ENCODE assay signal across 19 cellular contexts in the genomic region with DNA sequence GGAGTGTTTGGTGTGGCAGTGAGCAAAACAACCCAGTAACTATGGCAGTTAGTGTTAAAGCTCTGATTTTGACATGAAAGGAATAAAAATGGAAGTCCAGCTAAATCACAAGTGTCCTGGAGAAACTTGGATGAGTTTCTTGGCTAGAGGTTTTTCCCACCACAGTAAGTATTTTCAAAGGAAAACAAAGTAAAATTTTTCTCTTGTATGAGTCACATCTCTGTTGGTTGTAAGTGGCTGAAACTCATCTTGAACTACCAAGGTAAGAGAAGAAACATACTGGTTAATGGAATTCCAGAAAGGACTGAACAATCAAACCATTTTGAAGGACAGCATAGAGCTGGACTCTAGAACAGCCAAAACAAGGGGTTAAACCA.
A peak's percentile ranks its signal among the peaks of the same experiment; 100 is the strongest.
DNase-seq lines count a peak whose midpoint lies in the region; ATAC-seq and TF ChIP-seq lines count a peak whose summit lies in the region.
"Had no signal": no experiment of that assay in that cellular context is flagged by ENCODE, and none has a peak within 500 bp of the region (broad histone marks: within the 10 kb centered on the region; RNA-seq: fewer than 3 reads in every experiment).

No MANE protein-coding gene starts in this region.

- H3K36me3 Mint-ChIP-seq in activated CD4-positive, alpha-beta T cell treated with anti-CD3 and anti-CD28 coated beads for 36 hours (ENCODE audit: low read depth), result no peaks in the 10 kb centered on the region

- no peaks in the 10 kb centered on the region for H3K36me3 ChIP-seq in mammary epithelial cell (ENCODE audit: insufficient read depth, low read length)
- no peaks in the 10 kb centered on the region for H3K36me3 ChIP-seq in breast epithelium
- no peaks in the 10 kb centered on the region for H3K36me3 ChIP-seq in left lung
- H3K36me3 ChIP-seq: tibial artery had no signal

- no peaks in the 10 kb centered on the region for H3K9me3 Mint-ChIP-seq in stimulated activated naive CD8-positive, alpha-beta T cell treated with anti-CD3 and anti-CD28 coated beads, Interleukin-15, amount 100 ng/mL, for 72 hours
- no peaks in the 10 kb centered on the region for H3K9me3 Mint-ChIP-seq in activated CD4-positive, alpha-beta T cell treated with anti-CD3 and anti-CD28 coated beads for 36 hours (ENCODE audit: low read depth)
- H3K9me3 Mint-ChIP-seq: activated T-cell treated with anti-CD3 and anti-CD28 coated beads, Interleukin-2, amount 50 U/mL, for 4 hours; CD8-positive, alpha-beta memory T cell had no signal

- intact Hi-C loops in mammary epithelial cell (cut with micrococcal nuclease), result no loop called here
- intact Hi-C loops in breast epithelium (cut with DNase I; ENCODE audit: low total_unique reads), result no loop called here
- intact Hi-C loops in left lung (cut with DNase I), result no loop called here
- intact Hi-C loops in activated CD4-positive, alpha-beta T cell treated with anti-CD3 and anti-CD28 coated beads for 36 hours (cut with DNase I, micrococcal nuclease), result no loop called here

- POLR2A ChIA-PET in activated CD4-positive, alpha-beta T cell treated with anti-CD3 and anti-CD28 coated beads for 36 hours (lab: Charles Lee), result no interaction called here

- TF ChIP-seq CTCF in mammary epithelial cell (conservative IDR thresholded peaks at IDR 0.05 in 1 of 2, IDR thresholded peaks at IDR 0.05 in 1 of 2; ENCODE audit: extremely low read depth in 1 of 2, insufficient read depth in 1 of 2, low read depth in 1 of 2, low read length in 2 of 2), result no peak
- TF ChIP-seq CTCF in breast epithelium (IDR thresholded peaks at IDR 0.05), result no peak
- no peak for TF ChIP-seq CTCF in left lung (IDR thresholded peaks at IDR 0.05)

- H3K79me2 ChIP-seq in mammary epithelial cell (ENCODE audit: insufficient read depth, low read length), result no peaks in the 10 kb centered on the region

- peaks cover 8% of the 10 kb centered on the region for H3K4me1 Mint-ChIP-seq in stimulated activated naive CD8-positive, alpha-beta T cell treated with anti-CD3 and anti-CD28 coated beads, Interleukin-15, amount 100 ng/mL, for 72 hours
- H3K4me1 Mint-ChIP-seq in activated CD4-positive, alpha-beta T cell treated with anti-CD3 and anti-CD28 coated beads for 36 hours, result no peaks in the 10 kb centered on the region
- H3K4me1 Mint-ChIP-seq: CD8-positive, alpha-beta memory T cell had no signal

- H3K27ac ChIP-seq in mammary epithelial cell (ENCODE audit: insufficient read depth, low read depth, low read length), result peak overlapping the region; percentile 52
- no peak overlapping the region for H3K27ac ChIP-seq in breast epithelium
- H3K27ac ChIP-seq in left lung, result peak overlapping the region in 1 of 2 donors; percentile 60
- H3K27ac ChIP-seq: 22Rv1, tibial artery had no signal

- H3K27me3 ChIP-seq in mammary epithelial cell (ENCODE audit: insufficient read depth, low read length) (no peaks in the 10 kb centered on the region), breast epithelium (no peaks in the 10 kb centered on the region), left lung (peaks cover 0 to 3% of the 10 kb centered on the region in 2 donors)
- H3K27me3 ChIP-seq: tibial artery had no signal

- H3K4me2 ChIP-seq in mammary epithelial cell (ENCODE audit: insufficient read depth, low read depth, low read length), result no peak overlapping the region

- H3K27me3 Mint-ChIP-seq in stimulated activated naive CD8-positive, alpha-beta T cell treated with anti-CD3 and anti-CD28 coated beads, Interleukin-15, amount 100 ng/mL, for 72 hours, result peaks cover 78% of the 10 kb centered on the region
- peaks cover 27% of the 10 kb centered on the region for H3K27me3 Mint-ChIP-seq in activated CD4-positive, alpha-beta T cell treated with anti-CD3 and anti-CD28 coated beads for 36 hours

- BruUV-seq in mammary epithelial cell (replicated peaks; lab: Mats Ljungman, UMichigan), result no TSS peak

- peaks cover 21% of the 10 kb centered on the region for H3K4me1 ChIP-seq in mammary epithelial cell (ENCODE audit: insufficient read depth, low read length)
- H3K4me1 ChIP-seq in breast epithelium, result no peaks in the 10 kb centered on the region
- no peaks in the 10 kb centered on the region for H3K4me1 ChIP-seq in left lung

- CTCF ChIA-PET in mammary epithelial cell (lab: Charles Lee; ENCODE audit: low non-redundant PET), result no interaction called here
- CTCF ChIA-PET in activated CD4-positive, alpha-beta T cell treated with anti-CD3 and anti-CD28 coated beads for 36 hours (lab: Charles Lee), result interaction anchor here (1.1 to 4.2 kb wide), 2 partner anchors 8 to 34 kb away, joined by 3 to 19 read pairs; no protein-coding TSS in a partner anchor

- H3K9me3 ChIP-seq in mammary epithelial cell (replicated peaks; ENCODE audit: insufficient read depth, low read length) (no peaks in the 10 kb centered on the region), breast epithelium (no peaks in the 10 kb centered on the region), left lung (no peaks in the 10 kb centered on the region)
- H3K9me3 ChIP-seq: tibial artery had no signal

- in situ Hi-C loops in mammary epithelial cell (cut with MboI; ENCODE audit: low sequenced_read_pairs in 2 of 2), result loop anchor here in 1 of 2 donors (10.0 kb wide), 2 partner anchors 123 to 297 kb away; no protein-coding TSS in a partner anchor

- H4K20me1 ChIP-seq in mammary epithelial cell (ENCODE audit: insufficient read depth, low read length), result no peaks in the 10 kb centered on the region

- no peak overlapping the region for H3K4me3 Mint-ChIP-seq in stimulated activated naive CD8-positive, alpha-beta T cell treated with anti-CD3 and anti-CD28 coated beads, Interleukin-15, amount 100 ng/mL, for 72 hours
- H3K4me3 Mint-ChIP-seq in activated CD4-positive, alpha-beta T cell treated with anti-CD3 and anti-CD28 coated beads for 36 hours, result no peak overlapping the region
- H3K4me3 Mint-ChIP-seq: activated CD4-positive, alpha-beta T cell treated with anti-CD3 and anti-CD28 coated beads, Interleukin-2, amount 10 ng/mL, durations not matched to agents 24 days and 14 days; activated T-cell treated with anti-CD3 and anti-CD28 coated beads, Interleukin-2, amount 50 U/mL, for 4 hours; CD8-positive, alpha-beta memory T cell had no signal

- TF ChIP-seq POLR2A in breast epithelium (IDR thresholded peaks at IDR 0.05), result no peak

- no peak overlapping the region for H3K4me3 ChIP-seq in mammary epithelial cell (replicated peaks in 1 of 3; ENCODE audit: insufficient read depth in 1 of 3, low read depth in 2 of 3, low read length in 3 of 3)
- no peak overlapping the region for H3K4me3 ChIP-seq in breast epithelium
- H3K4me3 ChIP-seq in left lung, result no peak overlapping the region
- H3K4me3 ChIP-seq: tibial artery had no signal

- DNase-seq in mammary epithelial cell (peak; percentile 82), breast epithelium (ENCODE audit: low spot score in 2 of 2) (no peak), dedifferentiated amniotic fluid mesenchymal stem cell (ENCODE audit: extremely low spot score) (peak; percentile 53), left lung (no peak), NCI-H82 (lab: John Stamatoyannopoulos, UW) (no peak)
- DNase-seq in stimulated activated naive CD8-positive, alpha-beta T cell treated with anti-CD3 and anti-CD28 coated beads, Interleukin-15, amount 100 ng/mL, for 72 hours, result no peak
- no peak for DNase-seq in activated CD4-positive, alpha-beta T cell treated with anti-CD3 and anti-CD28 coated beads for 36 hours
- DNase-seq: activated CD4-positive, alpha-beta T cell treated with anti-CD3 and anti-CD28 coated beads, Interleukin-2, amount 10 ng/mL, durations not matched to agents 24 days and 14 days; activated T-cell treated with anti-CD3 and anti-CD28 coated beads, Interleukin-2, amount 50 U/mL, for 4 hours; CD8-positive, alpha-beta memory T cell; GDM1; kidney; NCI-H2081; NK-92 treated with Interleukin-12 subunit alpha and Interleukin-12 subunit beta, amount 100 ng/mL, for 24 hours; SIG-M5; T1000; tibial artery had no signal

- ATAC-seq in left lung (peak; percentile 40), HG03520 (IDR thresholded peaks at IDR 0.05; ENCODE audit: unreplicated experiment) (no peak)
- no peak for ATAC-seq in stimulated activated naive CD8-positive, alpha-beta T cell treated with anti-CD3 and anti-CD28 coated beads, Interleukin-15, amount 100 ng/mL, for 72 hours
- no peak for ATAC-seq in activated CD4-positive, alpha-beta T cell treated with anti-CD3 and anti-CD28 coated beads for 36 hours
- ATAC-seq: activated T-cell treated with anti-CD3 and anti-CD28 coated beads, Interleukin-2, amount 50 U/mL, for 4 hours had no signal

- H3K9ac ChIP-seq in mammary epithelial cell (ENCODE audit: insufficient read depth, low read length), result no peak overlapping the region

- H3K27ac Mint-ChIP-seq in stimulated activated naive CD8-positive, alpha-beta T cell treated with anti-CD3 and anti-CD28 coated beads, Interleukin-15, amount 100 ng/mL, for 72 hours, result no peak overlapping the region
- H3K27ac Mint-ChIP-seq in activated CD4-positive, alpha-beta T cell treated with anti-CD3 and anti-CD28 coated beads for 36 hours, result no peak overlapping the region
- H3K27ac Mint-ChIP-seq: activated CD4-positive, alpha-beta T cell treated with anti-CD3 and anti-CD28 coated beads, Interleukin-2, amount 10 ng/mL, durations not matched to agents 24 days and 14 days; CD8-positive, alpha-beta memory T cell had no signal

- dilution Hi-C loops in mammary epithelial cell (cut with HindIII; ENCODE audit: low sequenced_read_pairs), result no loop called here

- peak overlapping the region; percentile 13 for H2AFZ ChIP-seq in mammary epithelial cell (ENCODE audit: low read depth, low read length)

Comparison
In these comparisons a context has a peak if more than half of its experiments do, and no peak if none do; other contexts are left out.
1. DNase-seq: peak in mammary epithelial cell (single experiment) and dedifferentiated amniotic fluid mesenchymal stem cell (single experiment); none in breast epithelium (0 of 2), left lung (0 of 2), stimulated activated naive CD8-positive, alpha-beta T cell treated with anti-CD3 and anti-CD28 coated beads, Interleukin-15, amount 100 ng/mL, for 72 hours (0 of 2), activated CD4-positive, alpha-beta T cell treated with anti-CD3 and anti-CD28 coated beads for 36 hours (single experiment) and NCI-H82 (single experiment).